ENCODE assay signal across 26 cellular contexts in the genomic region with DNA sequence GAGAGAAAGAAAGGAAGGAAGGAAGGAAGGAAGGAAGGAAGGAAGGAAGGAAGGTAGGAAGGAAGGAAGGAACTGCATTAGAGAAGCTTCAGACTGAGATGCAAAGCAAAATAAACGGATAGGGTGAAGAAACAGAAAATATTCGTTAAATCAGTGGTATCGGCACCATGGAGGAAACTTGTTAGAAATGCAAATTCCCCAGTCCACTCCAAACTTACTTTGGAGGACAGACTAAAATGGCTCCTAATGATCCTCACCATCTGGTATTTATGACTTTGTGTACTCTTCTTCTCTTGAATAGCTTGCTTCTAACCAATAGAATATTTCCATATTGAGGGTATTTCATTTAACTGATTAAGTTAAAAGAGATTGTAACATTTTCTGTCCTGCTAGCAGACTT.
"Had no signal": no experiment of that assay in that cellular context is flagged by ENCODE, and none has a peak within 500 bp of the region (broad histone marks: within the 10 kb centered on the region; RNA-seq: fewer than 3 reads in every experiment).

No MANE protein-coding gene starts in this region.

- H3K9me3 ChIP-seq: suprapubic skin, testis, thyroid gland, tibial artery, transverse colon, upper lobe of left lung, upper lobe of right lung, uterus, vagina had no signal

- H3K4me1 ChIP-seq: stomach, suprapubic skin, testis, thyroid gland, tibial artery, tibial nerve, transverse colon, upper lobe of left lung, upper lobe of right lung, uterus, vagina had no signal

- H3K27ac ChIP-seq: stomach, suprapubic skin, testis, thoracic aorta, thyroid gland, tibial artery, tibial nerve, transverse colon, upper lobe of left lung, upper lobe of right lung, uterus, vagina had no signal

- DNase-seq: stimulated activated CD4-positive, alpha-beta T cell treated with anti-CD3 and anti-CD28 coated beads, Interleukin-2, amount 100 ng/mL, for 48 hours; stimulated activated CD4-positive, alpha-beta T cell treated with anti-CD3 and anti-CD28 coated beads, Interleukin-4, amount 100 ng/mL, for 1 hour; stimulated activated CD4-positive, alpha-beta T cell treated with anti-CD3 and anti-CD28 coated beads, Interleukin-4, amount 100 ng/mL, for 24 hours; stimulated activated CD4-positive, alpha-beta T cell treated with anti-CD3 and anti-CD28 coated beads, Interleukin-4, amount 100 ng/mL, for 4 hours; stimulated activated CD8-positive, alpha-beta memory T cell treated with anti-CD3 and anti-CD28 coated beads, Interleukin-4, amount 100 ng/mL, for 48 hours; stimulated activated naive B cell treated with anti-CD40 and anti-IgM and Interleukin-4, amounts not matched to agents 10 μg/mL and 1 μg/mL and 100 μg/mL, for 72 hours; stimulated activated naive CD4-positive, alpha-beta T cell; stimulated activated naive CD4-positive, alpha-beta T cell treated with Interleukin-2 at 50 U/mL for 16 hours; stimulated activated naive CD8-positive, alpha-beta T cell treated with anti-CD3 and anti-CD28 coated beads, Interleukin-15, amount 100 ng/mL, for 72 hours; stimulated activated naive CD8-positive, alpha-beta T cell treated with anti-CD3 and anti-CD28 coated beads, Interleukin-15, Interleukin-2, amounts not matched to agents 100 U/mL and 50 U/mL, for 24 hours; stomach; substantia nigra; testis; thyroid gland; tibial artery; transverse colon; trophoblast cell; upper lobe of left lung; upper lobe of right lung; uterus had no signal

- H3K36me3 ChIP-seq: stomach, suprapubic skin, thoracic aorta, thyroid gland, tibial artery, tibial nerve, transverse colon, upper lobe of left lung, upper lobe of right lung, uterus, vagina had no signal

- H3K4me3 ChIP-seq: stomach, suprapubic skin, testis, thoracic aorta, thyroid gland, tibial artery, tibial nerve, transverse colon, upper lobe of left lung, upper lobe of right lung, uterus, vagina had no signal

- H3K27me3 ChIP-seq: stomach, suprapubic skin, testis, thyroid gland, tibial artery, tibial nerve, transverse colon, upper lobe of left lung, upper lobe of right lung, uterus, vagina had no signal

- ATAC-seq: stimulated activated effector memory CD8-positive, alpha-beta T cell treated with anti-CD3 and anti-CD28 coated beads, Interleukin-12 subunit alpha, Interleukin-12 subunit beta, amount 100 ng/mL, for 72 hours; stimulated activated memory B cell treated with anti-CD40 and anti-IgM and Interleukin-4, amounts not matched to agents 10 μg/mL and 1 μg/mL and 100 μg/mL, for 72 hours; stimulated activated naive B cell treated with anti-CD40 and anti-IgM and Interleukin-4, amounts not matched to agents 10 μg/mL and 1 μg/mL and 100 μg/mL, for 72 hours; stimulated activated naive CD8-positive, alpha-beta T cell treated with anti-CD3 and anti-CD28 coated beads, Interleukin-15, amount 100 ng/mL, for 72 hours; stimulated activated naive CD8-positive, alpha-beta T cell treated with anti-CD3 and anti-CD28 coated beads, Interleukin-15, Interleukin-2, amounts not matched to agents 100 U/mL and 50 U/mL, for 24 hours; upper lobe of right lung had no signal
